ENCODE assay signal across 12 cellular contexts in genomic region chr12:13223176-13223806, GRCh38. TPM values are rescaled to one million over a fixed set of nuclear protein-coding genes. Genes with fewer than 3 reads are reported as not detected.
A peak's percentile ranks its signal among the peaks of the same experiment; 100 is the strongest.
DNase-seq lines count a peak whose midpoint lies in the region; ATAC-seq, FAIRE-seq and TF ChIP-seq lines count a peak whose summit lies in the region.
"Had no signal": no experiment of that assay in that cellular context is flagged by ENCODE, and none has a peak within 500 bp of the region (broad histone marks: within the 10 kb centered on the region; RNA-seq: fewer than 3 reads in every experiment).

No MANE protein-coding gene starts in this region.

- DNase-seq in A549 (ENCODE audit: low read depth in 1 of 2, low spot score in 1 of 2) (peak; percentile 76 to 86), H4 (ENCODE audit: low spot score) (peak; percentile 78), SJSA1 (ENCODE audit: low read depth in 1 of 2, low spot score in 2 of 2) (peak; percentile 74 to 82), fibroblast of the conjunctiva (ENCODE audit: low read depth) (peak; percentile 78), H7 (no peak)
- DNase-seq in stimulated activated naive CD8-positive, alpha-beta T cell treated with anti-CD3 and anti-CD28 coated beads, Interleukin-15, amount 100 ng/mL, for 72 hours = no peak
- DNase-seq: activated T-cell treated with anti-CD3 and anti-CD28 coated beads, Interleukin-2, amount 50 U/mL, for 72 hours; CD8-positive, alpha-beta T cell; NCI-H748 treated with DMSO at 0.1 percent for 48 hours had no signal

- peak; percentile 81 to 87 for ATAC-seq in A549
- no peak for ATAC-seq in HG03342 (IDR thresholded peaks at IDR 0.05; ENCODE audit: unreplicated experiment)
- no peak for ATAC-seq in GM18861 (IDR thresholded peaks at IDR 0.05; ENCODE audit: unreplicated experiment)
- no peak for ATAC-seq in stimulated activated naive CD8-positive, alpha-beta T cell treated with anti-CD3 and anti-CD28 coated beads, Interleukin-15, amount 100 ng/mL, for 72 hours
- ATAC-seq: activated T-cell treated with anti-CD3 and anti-CD28 coated beads, Interleukin-2, amount 50 U/mL, for 72 hours; CD8-positive, alpha-beta T cell had no signal

- peak overlapping the region; percentile 71 for H3K4me2 ChIP-seq in A549

- no peak for TF ChIP-seq RAD21 in A549 (conservative IDR thresholded peaks at IDR 0.05 in 1 of 2, IDR thresholded peaks at IDR 0.05 in 1 of 2)

- CTCF ChIA-PET in A549 (lab: Yijun Ruan, JAX) = interaction anchor here (0.8 to 9.7 kb wide), 4 partner anchors 12 to 718 kb away, joined by 3 to 145 read pairs (median 6); no protein-coding TSS in a partner anchor

- peaks cover 31% of the 10 kb centered on the region for H3K4me1 ChIP-seq in A549
- peaks cover 28% of the 10 kb centered on the region for H3K4me1 ChIP-seq in SJSA1 (replicated peaks)

- WGBS in A549 (ENCODE audit: missing lambda C conversion rate) = 70% methylated on average over 5 of the region's 5 CpGs

- TF ChIP-seq POLR2A in A549 (IDR thresholded peaks at IDR 0.05; ENCODE audit: low read length) = no peak

- no peak for TF ChIP-seq CTCF in A549 (IDR thresholded peaks at IDR 0.05)

- H3K27ac Mint-ChIP-seq in stimulated activated naive CD8-positive, alpha-beta T cell treated with anti-CD3 and anti-CD28 coated beads, Interleukin-15, amount 100 ng/mL, for 72 hours = no peak overlapping the region
- H3K27ac Mint-ChIP-seq: activated T-cell treated with anti-CD3 and anti-CD28 coated beads, Interleukin-2, amount 50 U/mL, for 72 hours; CD8-positive, alpha-beta T cell; T-helper 2 cell treated with Interferon-gamma antibody and Interleukin-4, amounts not matched to agents 5 μg/mL and 100 μg/mL, for 36 hours had no signal

- H3K27ac ChIP-seq in A549 (peak overlapping the region; percentile 66 to 69), SJSA1 (peak overlapping the region; percentile 72)

- H3K9me3 ChIP-seq in A549 (peaks cover 10% of the 10 kb centered on the region; the same call in 1 of the 3 replicates), SJSA1 (replicated peaks) (no peaks in the 10 kb centered on the region)

- no peak overlapping the region for H3K4me3 ChIP-seq in A549
- H3K4me3 ChIP-seq in SJSA1 = no peak overlapping the region
- no peak overlapping the region for H3K4me3 ChIP-seq in H7 (ENCODE audit: insufficient read depth, low read depth, low read length)

- H3K4me3 Mint-ChIP-seq in stimulated activated naive CD8-positive, alpha-beta T cell treated with anti-CD3 and anti-CD28 coated beads, Interleukin-15, amount 100 ng/mL, for 72 hours = no peak overlapping the region
- H3K4me3 Mint-ChIP-seq: activated T-cell treated with anti-CD3 and anti-CD28 coated beads, Interleukin-2, amount 50 U/mL, for 72 hours; CD8-positive, alpha-beta T cell; T-helper 2 cell treated with Interferon-gamma antibody and Interleukin-4, amounts not matched to agents 5 μg/mL and 100 μg/mL, for 36 hours had no signal

- H3K36me3 ChIP-seq in SJSA1 (peaks cover 11% of the 10 kb centered on the region), H7 (replicated peaks; ENCODE audit: control insufficient read depth, insufficient read depth, low read length) (no peaks in the 10 kb centered on the region)

- peak; percentile 65 for FAIRE-seq in A549 (lab: Jason Lieb, UNC)

- peaks cover 0 to 5% of the 10 kb centered on the region in 2 donors for H3K9me3 Mint-ChIP-seq in stimulated activated naive CD8-positive, alpha-beta T cell treated with anti-CD3 and anti-CD28 coated beads, Interleukin-15, amount 100 ng/mL, for 72 hours
- H3K9me3 Mint-ChIP-seq: CD8-positive, alpha-beta T cell; T-helper 2 cell treated with Interferon-gamma antibody and Interleukin-4, amounts not matched to agents 5 μg/mL and 100 μg/mL, for 36 hours had no signal

- peaks cover 43% of the 10 kb centered on the region for H3K27me3 Mint-ChIP-seq in stimulated activated naive CD8-positive, alpha-beta T cell treated with anti-CD3 and anti-CD28 coated beads, Interleukin-15, amount 100 ng/mL, for 72 hours

- H3K4me1 Mint-ChIP-seq in stimulated activated naive CD8-positive, alpha-beta T cell treated with anti-CD3 and anti-CD28 coated beads, Interleukin-15, amount 100 ng/mL, for 72 hours = no peaks in the 10 kb centered on the region

- POLR2A ChIA-PET in A549 (lab: Yijun Ruan, JAX) = interaction anchor here (1.1 kb wide), 1 partner anchor 122 kb away, joined by 8 read pairs; no protein-coding TSS in a partner anchor

- peak; percentile 59 to 66; a peak in 2 of 5 replicates for TF ChIP-seq EP300 in A549 (IDR thresholded peaks at IDR 0.05)

- no peaks in the 10 kb centered on the region for H3K27me3 ChIP-seq in SJSA1 (replicated peaks)
- no peaks in the 10 kb centered on the region for H3K27me3 ChIP-seq in H7 (ENCODE audit: control insufficient read depth, insufficient read depth, low read length)

TF ChIP-seq in A549, 52 proteins besides CTCF, POLR2A, EP300 and RAD21:
- peak; percentile 39 to 59; a peak in 2 of 5 replicates for TF ChIP-seq JUN (IDR thresholded peaks at IDR 0.05)
- TF ChIP-seq NR3C1 (IDR thresholded peaks at IDR 0.05) = no peak
- no peak for TF ChIP-seq PHF8 (IDR thresholded peaks at IDR 0.05; ENCODE audit: borderline replicate concordance, low read depth)
- peak; percentile 63; the same call in 1 of the 2 replicates for TF ChIP-seq GATA3 (IDR thresholded peaks at IDR 0.05; ENCODE audit: borderline replicate concordance)
- no peak for TF ChIP-seq FOSL2 (IDR thresholded peaks at IDR 0.05)
- peak; percentile 72 for TF ChIP-seq FOSL2 (CRISPR knock-in tag; IDR thresholded peaks at IDR 0.05)
- peak; percentile 42; the same call in 1 of the 2 replicates for TF ChIP-seq NFE2L2 (conservative IDR thresholded peaks at IDR 0.05; ENCODE audit: low read length)
- TF ChIP-seq BCL3 (IDR thresholded peaks at IDR 0.05) = peak; percentile 55; the same call in 1 of the 3 replicates
- 0 out of 2 replicates have a peak, but pooled peaks have one; percentile 40 for TF ChIP-seq MYC (IDR thresholded peaks at IDR 0.05; ENCODE audit: borderline replicate concordance, low read length)
- peak; percentile 59; the same call in 1 of the 2 replicates for TF ChIP-seq JUNB (IDR thresholded peaks at IDR 0.05)
- peak; percentile 82 to 89 for TF ChIP-seq CEBPB (IDR thresholded peaks at IDR 0.05)
- TF ChIP-seq TFCP2L1 (CRISPR knock-in tag; IDR thresholded peaks at IDR 0.05) = no peak
- TF ChIP-seq MAFK (IDR thresholded peaks at IDR 0.05; ENCODE audit: partially characterized antibody) = peak; percentile 70
- TF ChIP-seq HES2 (IDR thresholded peaks at IDR 0.05) = peak; percentile 76; the same call in 1 of the 2 replicates

RNA-seq across cellular contexts. Expression of gene EMP1, which starts 26.8 kb away (rescaled TPM):
- 21.2 and 25.5 TPM in 2 replicates for polyA plus RNA-seq in A549 (2011; rRNA removed)
- 21.6 and 34.9 TPM in 2 replicates for polyA plus RNA-seq in A549 (2012; cell fraction: cytosol; rRNA removed)
- polyA plus RNA-seq in A549 (2012; cell fraction: nucleus; rRNA removed) = 51.4 and 74.9 TPM in 2 replicates
- 17.3 to 27.0 TPM (median 19.2 TPM) in 3 replicates for polyA plus RNA-seq in A549 (2017; fragmentation: RNase III; extraction: RNeasy Plus Mini Kit Qiagen cat#74134 plus additional on column Dnase treatment)
- 32.7 and 49.1 TPM in 2 replicates for polyA minus RNA-seq in A549 (2011; rRNA and poly(A)+ RNA removed)
- 44.5 and 97.8 TPM in 2 replicates for total RNA-seq in H4 (2014; rRNA removed; shearing (Covaris generic))
- total RNA-seq in SJSA1 (2014; rRNA removed; shearing (Covaris generic)) = 45.2 and 159 TPM in 2 replicates
- total RNA-seq in H7 (2014; rRNA removed; shearing (Covaris generic)) = 0.44 and 0.48 TPM in 2 replicates

Comparison
In these comparisons a context has a peak if more than half of its experiments do, and no peak if none do; other contexts are left out.
1. ATAC-seq: peak in A549 (2 of 2); none in HG03342 (single experiment), GM18861 (single experiment) and stimulated activated naive CD8-positive, alpha-beta T cell treated with anti-CD3 and anti-CD28 coated beads, Interleukin-15, amount 100 ng/mL, for 72 hours (single experiment).
2. DNase-seq: peak in A549 (2 of 2), H4 (single experiment), SJSA1 (2 of 2) and fibroblast of the conjunctiva (single experiment); none in H7 (single experiment) and stimulated activated naive CD8-positive, alpha-beta T cell treated with anti-CD3 and anti-CD28 coated beads, Interleukin-15, amount 100 ng/mL, for 72 hours (0 of 2).
3. RNA of gene EMP1, which starts 26.8 kb away (total RNA-seq): 45.2 to 159 TPM in SJSA1 and 44.5 to 97.8 TPM in H4; 0.44 to 0.48 TPM in H7; every median in the first group is over 10 times any median in the second.